Comparison of ENCODE assay signal across 8 cellular contexts in genomic region chr3:126356373-126357298, GRCh38. TPM values are rescaled to one million over a fixed set of nuclear protein-coding genes. Genes with fewer than 3 reads are reported as not detected.
A peak's percentile ranks its signal among the peaks of the same experiment; 100 is the strongest.
DNase-seq lines count a peak whose midpoint lies in the region; ATAC-seq and TF ChIP-seq lines count a peak whose summit lies in the region.

No MANE protein-coding gene starts in this region.

- no peak for DNase-seq in GM12864 (ENCODE audit: low read depth)
- DNase-seq in colonic mucosa = no peak
- DNase-seq in lung (ENCODE audit: low spot score) = peak; percentile 40
- peak; percentile 36 to 38 for DNase-seq in thyroid gland
- no peak for DNase-seq in NCI-H1105 treated with DMSO at 0.1 percent for 48 hours (lab: John Stamatoyannopoulos, UW)
- no peak for DNase-seq in NCI-H774 (lab: John Stamatoyannopoulos, UW)
- no peak for DNase-seq in GM19240 (ENCODE audit: insufficient read length, low spot score)

- H3K36me3 ChIP-seq in KMS-11 (ENCODE audit: insufficient read depth) = no peaks in the 10 kb centered on the region
- no peaks in the 10 kb centered on the region for H3K36me3 ChIP-seq in colonic mucosa
- peaks cover 0 to 11% of the 10 kb centered on the region in 2 donors for H3K36me3 ChIP-seq in lung (ENCODE audit: control insufficient read depth in 2 of 2, insufficient read depth in 2 of 2, low read length in 2 of 2)
- H3K36me3 ChIP-seq in thyroid gland = peaks cover 0 to 10% of the 10 kb centered on the region in 2 donors

- intact Hi-C loops in colonic mucosa (cut with DNase I) = no loop called here
- intact Hi-C loops in thyroid gland (cut with DNase I) = loop anchor here (5.0 kb wide), 1 partner anchor 89 kb away; no protein-coding TSS in a partner anchor

- TF ChIP-seq CTCF in GM12864 (IDR thresholded peaks at IDR 0.05; ENCODE audit: low read depth, low read length, missing control alignments) (no peak), KMS-11 (conservative IDR thresholded peaks at IDR 0.05; ENCODE audit: low read depth, low read length) (no peak), colonic mucosa (IDR thresholded peaks at IDR 0.05) (no peak), lung (IDR thresholded peaks at IDR 0.05; ENCODE audit: control extremely low read depth, extremely low read depth) (no peak), thyroid gland (IDR thresholded peaks at IDR 0.05) (no peak)

- H3K4me3 ChIP-seq in GM12864 (ENCODE audit: low read depth, low read length) (peak overlapping the region; percentile 33), KMS-11 (IDR thresholded peaks at IDR 0.05; ENCODE audit: insufficient read depth, low read depth, low read length) (no peak overlapping the region), colonic mucosa (peak overlapping the region; percentile 49), lung (peak overlapping the region; percentile 80), thyroid gland (replicated peaks in 1 of 3) (peak overlapping the region; percentile 51 to 84 (median 70))

- ATAC-seq in lung (ENCODE audit: insufficient read depth, low FRiP score) = no peak

- no peak for TF ChIP-seq POLR2A in thyroid gland (IDR thresholded peaks at IDR 0.05)

- H3K27me3 ChIP-seq in KMS-11 (ENCODE audit: insufficient read depth, low read depth) (peaks cover 32% of the 10 kb centered on the region), colonic mucosa (peaks cover 18% of the 10 kb centered on the region), lung (ENCODE audit: control insufficient read depth, insufficient read depth) (no peaks in the 10 kb centered on the region), thyroid gland (no peaks in the 10 kb centered on the region)

- H3K9ac ChIP-seq in KMS-11 (peak overlapping the region; percentile 27; the same call in 1 of the 2 replicates), colonic mucosa (ENCODE audit: low read depth in 2 of 2, low read length in 2 of 2) (peak overlapping the region; percentile 46 to 85)

- no peaks in the 10 kb centered on the region for H4K20me1 ChIP-seq in KMS-11 (ENCODE audit: insufficient read depth)

- H3K4me1 ChIP-seq in KMS-11 (ENCODE audit: low read depth, poor library complexity, severe bottlenecking) = no peaks in the 10 kb centered on the region
- H3K4me1 ChIP-seq in colonic mucosa = peaks cover 8% of the 10 kb centered on the region
- H3K4me1 ChIP-seq in lung (ENCODE audit: control insufficient read depth in 2 of 2, insufficient read depth in 2 of 2, low read length in 2 of 2) = peaks cover 0 to 27% of the 10 kb centered on the region in 2 donors
- peaks cover 11 to 24% of the 10 kb centered on the region in 2 donors for H3K4me1 ChIP-seq in thyroid gland

- peak overlapping the region; percentile 66 for H3K4me2 ChIP-seq in KMS-11

- 1% methylated on average over 56 to 105 of the region's 105 CpGs for WGBS in lung, 2 donors
- WGBS in thyroid gland, 2 donors = 0 to 2% methylated on average over 25 to 32 of the region's 105 CpGs

- no peak overlapping the region for H3K27ac ChIP-seq in KMS-11
- H3K27ac ChIP-seq in colonic mucosa = peak overlapping the region; percentile 36
- peak overlapping the region; percentile 94 to 99 for H3K27ac ChIP-seq in lung (ENCODE audit: low read depth in 1 of 2, low read length in 1 of 2)
- peak overlapping the region; percentile 80 to 95 (median 84) for H3K27ac ChIP-seq in thyroid gland

- H2AFZ ChIP-seq in KMS-11 (ENCODE audit: low read depth) = peak overlapping the region; percentile 54

- H3K79me2 ChIP-seq in KMS-11 (ENCODE audit: insufficient read depth, low read depth) = no peaks in the 10 kb centered on the region

- no peaks in the 10 kb centered on the region for H3K9me3 ChIP-seq in colonic mucosa
- H3K9me3 ChIP-seq in lung (ENCODE audit: control insufficient read depth in 2 of 2, insufficient read depth in 1 of 2, low read length in 1 of 2) = no peaks in the 10 kb centered on the region
- no peaks in the 10 kb centered on the region for H3K9me3 ChIP-seq in thyroid gland

RNA-seq across cellular contexts. Expression of gene KLF15, which starts 0.6 kb away (rescaled TPM):
- 1 to 10 TPM in 1 of 2 donors, under 1 TPM in 1; 0.66 to 1.9 TPM for total RNA-seq in colonic mucosa
- total RNA-seq in lung = 10 to 100 TPM; 18.1 to 31.1 TPM
- 10 to 100 TPM; 18.2 to 31.3 TPM for polyA plus RNA-seq in lung
- 10 to 100 TPM; 20.6 to 49.2 (median 27.5) TPM for total RNA-seq in thyroid gland

RNA-seq across cellular contexts. Expression of gene CFAP100, which starts 38.1 kb away (rescaled TPM):
- total RNA-seq in colonic mucosa (not detected), lung (10 to 100 TPM; 10.4 to 31.9 TPM), thyroid gland (not detected)
- 10 to 100 TPM in 1 of 2 donors, 1 to 10 TPM in 1; 7.7 to 12.5 TPM for polyA plus RNA-seq in lung

Comparison
In these comparisons a context has a peak if more than half of its experiments do, and no peak if none do; other contexts are left out.
1. DNase-seq: peak in lung (single experiment) and thyroid gland (2 of 2); none in GM12864 (single experiment), colonic mucosa (single experiment), NCI-H1105 treated with DMSO at 0.1 percent for 48 hours (single experiment), NCI-H774 (single experiment) and GM19240 (single experiment).
2. RNA of gene KLF15, which starts 0.6 kb away (total RNA-seq): 18.1 to 31.1 TPM in lung and 20.6 to 49.2 TPM in thyroid gland; 0.66 to 1.9 TPM in colonic mucosa; every median in the first group is over 4 times any median in the second.
3. RNA of gene CFAP100, which starts 38.1 kb away (total RNA-seq): 10.4 to 31.9 TPM in lung; not detected in colonic mucosa and not detected in thyroid gland; every median in the first group is over 10 times any median in the second.